Comparison of ENCODE assay signal across 1 cellular context in genomic region chr5:91380491-91381133, GRCh38.
TF ChIP-seq lines count a peak whose summit lies in the region.

No MANE protein-coding gene starts in this region.

TF ChIP-seq in K562, 482 proteins besides CTCF, POLR2A, EP300 and RAD21 (continued from another document and continues in another):
- 0 out of 2 replicates have a peak, but pooled peaks have one; percentile 1 for TF ChIP-seq MAFF (IDR thresholded peaks at IDR 0.05; ENCODE audit: low read length)
- no peak for TF ChIP-seq MTA2 (IDR thresholded peaks at IDR 0.05; ENCODE audit: low read depth)
- peak; percentile 71 for TF ChIP-seq PRPF4 (IDR thresholded peaks at IDR 0.05; ENCODE audit: insufficient read depth, low read depth, low read length, poor library complexity, severe bottlenecking)
- TF ChIP-seq NFIC (IDR thresholded peaks at IDR 0.05): no peak
- no peak for TF ChIP-seq RNF219 (CRISPR knock-in tag; IDR thresholded peaks at IDR 0.05)
- peak; percentile 47 for TF ChIP-seq BRD4 (IDR thresholded peaks at IDR 0.05)
- TF ChIP-seq SMARCA4 (IDR thresholded peaks at IDR 0.05): no peak
- no peak for TF ChIP-seq TARDBP (IDR thresholded peaks at IDR 0.05)
- TF ChIP-seq, protein P1, sequence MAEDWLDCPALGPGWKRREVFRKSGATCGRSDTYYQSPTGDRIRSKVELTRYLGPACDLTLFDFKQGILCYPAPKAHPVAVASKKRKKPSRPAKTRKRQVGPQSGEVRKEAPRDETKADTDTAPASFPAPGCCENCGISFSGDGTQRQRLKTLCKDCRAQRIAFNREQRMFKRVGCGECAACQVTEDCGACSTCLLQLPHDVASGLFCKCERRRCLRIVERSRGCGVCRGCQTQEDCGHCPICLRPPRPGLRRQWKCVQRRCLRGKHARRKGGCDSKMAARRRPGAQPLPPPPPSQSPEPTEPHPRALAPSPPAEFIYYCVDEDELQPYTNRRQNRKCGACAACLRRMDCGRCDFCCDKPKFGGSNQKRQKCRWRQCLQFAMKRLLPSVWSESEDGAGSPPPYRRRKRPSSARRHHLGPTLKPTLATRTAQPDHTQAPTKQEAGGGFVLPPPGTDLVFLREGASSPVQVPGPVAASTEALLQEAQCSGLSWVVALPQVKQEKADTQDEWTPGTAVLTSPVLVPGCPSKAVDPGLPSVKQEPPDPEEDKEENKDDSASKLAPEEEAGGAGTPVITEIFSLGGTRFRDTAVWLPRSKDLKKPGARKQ (CRISPR knock-in tag; IDR thresholded peaks at IDR 0.05): no peak
- peak; percentile 77; the same call in 1 of the 2 replicates for TF ChIP-seq ZBTB17 (CRISPR knock-in tag; IDR thresholded peaks at IDR 0.05)
- TF ChIP-seq RBM15 (IDR thresholded peaks at IDR 0.05; ENCODE audit: insufficient read depth, low read length): no peak
- peak; percentile 27 for TF ChIP-seq NUFIP1 (IDR thresholded peaks at IDR 0.05; ENCODE audit: partially characterized antibody)
- TF ChIP-seq POLR2G (IDR thresholded peaks at IDR 0.05; ENCODE audit: low read depth, low read length): peak; percentile 84
- TF ChIP-seq FOXJ2 (tag; IDR thresholded peaks at IDR 0.05): 0 out of 2 replicates have a peak, but pooled peaks have one; percentile 70
- TF ChIP-seq POLR3A (IDR thresholded peaks at IDR 0.05; ENCODE audit: borderline replicate concordance, extremely low read depth, insufficient read depth, insufficient read length): no peak
- TF ChIP-seq NCOA6 (IDR thresholded peaks at IDR 0.05): no peak
- no peak for TF ChIP-seq ZNF444 (CRISPR knock-in tag; IDR thresholded peaks at IDR 0.05)
- no peak for TF ChIP-seq CBX1 (IDR thresholded peaks at IDR 0.05; ENCODE audit: low read depth)
- TF ChIP-seq SNRNP70 (optimal IDR thresholded peaks at IDR 0.05; ENCODE audit: low read depth, low read length): no peak
- TF ChIP-seq USF2 (CRISPR knock-in tag; IDR thresholded peaks at IDR 0.05): no peak
- TF ChIP-seq, protein P2, sequence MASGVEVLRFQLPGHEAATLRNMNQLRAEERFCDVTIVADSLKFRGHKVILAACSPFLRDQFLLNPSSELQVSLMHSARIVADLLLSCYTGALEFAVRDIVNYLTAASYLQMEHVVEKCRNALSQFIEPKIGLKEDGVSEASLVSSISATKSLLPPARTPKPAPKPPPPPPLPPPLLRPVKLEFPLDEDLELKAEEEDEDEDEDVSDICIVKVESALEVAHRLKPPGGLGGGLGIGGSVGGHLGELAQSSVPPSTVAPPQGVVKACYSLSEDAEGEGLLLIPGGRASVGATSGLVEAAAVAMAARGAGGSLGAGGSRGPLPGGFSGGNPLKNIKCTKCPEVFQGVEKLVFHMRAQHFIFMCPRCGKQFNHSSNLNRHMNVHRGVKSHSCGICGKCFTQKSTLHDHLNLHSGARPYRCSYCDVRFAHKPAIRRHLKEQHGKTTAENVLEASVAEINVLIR (CRISPR knock-in tag; IDR thresholded peaks at IDR 0.05): no peak
- TF ChIP-seq POLR2H (tag; IDR thresholded peaks at IDR 0.05; ENCODE audit: low read depth): peak; percentile 2; the same call in 1 of the 2 replicates
- TF ChIP-seq ZBTB11 (CRISPR knock-in tag; IDR thresholded peaks at IDR 0.05): no peak
- TF ChIP-seq, protein P3, sequence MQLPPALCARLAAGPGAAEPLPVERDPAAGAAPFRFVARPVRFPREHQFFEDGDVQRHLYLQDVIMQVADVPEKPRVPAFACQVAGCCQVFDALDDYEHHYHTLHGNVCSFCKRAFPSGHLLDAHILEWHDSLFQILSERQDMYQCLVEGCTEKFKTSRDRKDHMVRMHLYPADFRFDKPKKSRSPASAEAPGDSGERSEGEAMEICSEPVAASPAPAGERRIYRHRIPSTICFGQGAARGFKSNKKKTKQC (CRISPR knock-in tag; IDR thresholded peaks at IDR 0.05): 0 out of 2 replicates have a peak, but pooled peaks have one; percentile 39
- TF ChIP-seq ELF2 (CRISPR knock-in tag; IDR thresholded peaks at IDR 0.05): no peak
- TF ChIP-seq C11orf30 (IDR thresholded peaks at IDR 0.05; ENCODE audit: low read depth): no peak
- no peak for TF ChIP-seq SRSF9 (IDR thresholded peaks at IDR 0.05; ENCODE audit: borderline replicate concordance, low read depth, low read length)
- TF ChIP-seq, protein P4, sequence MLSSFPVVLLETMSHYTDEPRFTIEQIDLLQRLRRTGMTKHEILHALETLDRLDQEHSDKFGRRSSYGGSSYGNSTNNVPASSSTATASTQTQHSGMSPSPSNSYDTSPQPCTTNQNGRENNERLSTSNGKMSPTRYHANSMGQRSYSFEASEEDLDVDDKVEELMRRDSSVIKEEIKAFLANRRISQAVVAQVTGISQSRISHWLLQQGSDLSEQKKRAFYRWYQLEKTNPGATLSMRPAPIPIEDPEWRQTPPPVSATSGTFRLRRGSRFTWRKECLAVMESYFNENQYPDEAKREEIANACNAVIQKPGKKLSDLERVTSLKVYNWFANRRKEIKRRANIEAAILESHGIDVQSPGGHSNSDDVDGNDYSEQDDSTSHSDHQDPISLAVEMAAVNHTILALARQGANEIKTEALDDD (IDR thresholded peaks at IDR 0.05): no peak
- no peak for TF ChIP-seq ZNF253 (CRISPR knock-in tag; conservative IDR thresholded peaks at IDR 0.05)
- no peak for TF ChIP-seq DDX20 (tag; IDR thresholded peaks at IDR 0.05; ENCODE audit: low read depth)
- TF ChIP-seq POLR3G (IDR thresholded peaks at IDR 0.05; ENCODE audit: extremely low read depth, insufficient read length, insufficient replicate concordance): no peak
- peak; percentile 48; the same call in 1 of the 2 replicates for TF ChIP-seq NCOA1 (IDR thresholded peaks at IDR 0.05; ENCODE audit: low read depth)
- 0 out of 2 replicates have a peak, but pooled peaks have one; percentile 64 for TF ChIP-seq NR1H2 (CRISPR knock-in tag; IDR thresholded peaks at IDR 0.05)
- TF ChIP-seq ELF1 (tag; IDR thresholded peaks at IDR 0.05): 0 out of 2 replicates have a peak, but pooled peaks have one; percentile 46
- TF ChIP-seq, protein P5, sequence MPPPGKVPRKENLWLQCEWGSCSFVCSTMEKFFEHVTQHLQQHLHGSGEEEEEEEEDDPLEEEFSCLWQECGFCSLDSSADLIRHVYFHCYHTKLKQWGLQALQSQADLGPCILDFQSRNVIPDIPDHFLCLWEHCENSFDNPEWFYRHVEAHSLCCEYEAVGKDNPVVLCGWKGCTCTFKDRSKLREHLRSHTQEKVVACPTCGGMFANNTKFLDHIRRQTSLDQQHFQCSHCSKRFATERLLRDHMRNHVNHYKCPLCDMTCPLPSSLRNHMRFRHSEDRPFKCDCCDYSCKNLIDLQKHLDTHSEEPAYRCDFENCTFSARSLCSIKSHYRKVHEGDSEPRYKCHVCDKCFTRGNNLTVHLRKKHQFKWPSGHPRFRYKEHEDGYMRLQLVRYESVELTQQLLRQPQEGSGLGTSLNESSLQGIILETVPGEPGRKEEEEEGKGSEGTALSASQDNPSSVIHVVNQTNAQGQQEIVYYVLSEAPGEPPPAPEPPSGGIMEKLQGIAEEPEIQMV (tag; conservative IDR thresholded peaks at IDR 0.05; ENCODE audit: low read depth): no peak
- TF ChIP-seq ZNF695 (CRISPR knock-in tag; IDR thresholded peaks at IDR 0.05): no peak
- no peak; the same call in 1 of the 2 replicates for TF ChIP-seq ETS1 (conservative IDR thresholded peaks at IDR 0.05; ENCODE audit: control insufficient read depth, low read depth, low read length)
- no peak for TF ChIP-seq ETS2 (tag; IDR thresholded peaks at IDR 0.05; ENCODE audit: borderline replicate concordance, poor library complexity, severe bottlenecking)
- TF ChIP-seq ZNF324 (CRISPR knock-in tag; IDR thresholded peaks at IDR 0.05): peak; percentile 33; the same call in 1 of the 2 replicates
- TF ChIP-seq, protein P6, sequence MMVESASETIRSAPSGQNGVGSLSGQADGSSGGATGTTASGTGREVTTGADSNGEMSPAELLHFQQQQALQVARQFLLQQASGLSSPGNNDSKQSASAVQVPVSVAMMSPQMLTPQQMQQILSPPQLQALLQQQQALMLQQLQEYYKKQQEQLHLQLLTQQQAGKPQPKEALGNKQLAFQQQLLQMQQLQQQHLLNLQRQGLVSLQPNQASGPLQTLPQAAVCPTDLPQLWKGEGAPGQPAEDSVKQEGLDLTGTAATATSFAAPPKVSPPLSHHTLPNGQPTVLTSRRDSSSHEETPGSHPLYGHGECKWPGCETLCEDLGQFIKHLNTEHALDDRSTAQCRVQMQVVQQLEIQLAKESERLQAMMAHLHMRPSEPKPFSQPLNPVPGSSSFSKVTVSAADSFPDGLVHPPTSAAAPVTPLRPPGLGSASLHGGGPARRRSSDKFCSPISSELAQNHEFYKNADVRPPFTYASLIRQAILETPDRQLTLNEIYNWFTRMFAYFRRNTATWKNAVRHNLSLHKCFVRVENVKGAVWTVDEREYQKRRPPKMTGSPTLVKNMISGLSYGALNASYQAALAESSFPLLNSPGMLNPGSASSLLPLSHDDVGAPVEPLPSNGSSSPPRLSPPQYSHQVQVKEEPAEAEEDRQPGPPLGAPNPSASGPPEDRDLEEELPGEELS (CRISPR knock-in tag; IDR thresholded peaks at IDR 0.05; ENCODE audit: borderline replicate concordance): no peak
- TF ChIP-seq ZNF274 (IDR thresholded peaks at IDR 0.05; ENCODE audit: borderline replicate concordance, low read depth, low read length): no peak
- TF ChIP-seq FOXP1 (CRISPR knock-in tag; IDR thresholded peaks at IDR 0.05): no peak
- TF ChIP-seq U2AF1 (optimal IDR thresholded peaks at IDR 0.05; ENCODE audit: low read depth, low read length): no peak
- TF ChIP-seq NFATC3 (IDR thresholded peaks at IDR 0.05): no peak
- TF ChIP-seq ZNF79 (CRISPR knock-in tag; IDR thresholded peaks at IDR 0.05; ENCODE audit: low read depth): no peak
- no peak for TF ChIP-seq CGGBP1 (CRISPR knock-in tag; IDR thresholded peaks at IDR 0.05)
- no peak for TF ChIP-seq ZBTB34 (CRISPR knock-in tag; IDR thresholded peaks at IDR 0.05)
- no peak for TF ChIP-seq NR2C2 (CRISPR knock-in tag; IDR thresholded peaks at IDR 0.05)
- peak; percentile 55; the same call in 1 of the 2 replicates for TF ChIP-seq NR2C2 (tag; IDR thresholded peaks at IDR 0.05)
